ENCODE assay signal across 1 cellular context in genomic region chr18:27645929-27646328, GRCh38.
A peak's percentile ranks its signal among the peaks of the same experiment; 100 is the strongest.
TF ChIP-seq lines count a peak whose summit lies in the region.

No MANE protein-coding gene starts in this region.

TF ChIP-seq in IMR-90, 13 proteins besides CTCF, POLR2A, EP300 and RAD21 (continued from another document):
- TF ChIP-seq ELK1 (IDR thresholded peaks at IDR 0.05; ENCODE audit: borderline replicate concordance, low read depth, low read length) (no peak), MAFK (IDR thresholded peaks at IDR 0.05; ENCODE audit: low read depth, low read length) (peak; percentile 83), RFX5 (IDR thresholded peaks at IDR 0.05; ENCODE audit: low read depth, low read length) (no peak), NFE2L2 (IDR thresholded peaks at IDR 0.05; ENCODE audit: low read depth, low read length) (peak; percentile 88), MXI1 (IDR thresholded peaks at IDR 0.05; ENCODE audit: borderline replicate concordance, low read depth, low read length) (no peak), BHLHE40 (IDR thresholded peaks at IDR 0.05; ENCODE audit: low read depth, low read length) (no peak), SMC3 (IDR thresholded peaks at IDR 0.05; ENCODE audit: low read depth, low read length) (no peak), CEBPB (IDR thresholded peaks at IDR 0.05; ENCODE audit: low read depth, low read length) (no peak), RCOR1 (IDR thresholded peaks at IDR 0.05; ENCODE audit: insufficient replicate concordance, low read length) (no peak)
